8 cellular contexts compared by ENCODE assay signal in the genomic region with DNA sequence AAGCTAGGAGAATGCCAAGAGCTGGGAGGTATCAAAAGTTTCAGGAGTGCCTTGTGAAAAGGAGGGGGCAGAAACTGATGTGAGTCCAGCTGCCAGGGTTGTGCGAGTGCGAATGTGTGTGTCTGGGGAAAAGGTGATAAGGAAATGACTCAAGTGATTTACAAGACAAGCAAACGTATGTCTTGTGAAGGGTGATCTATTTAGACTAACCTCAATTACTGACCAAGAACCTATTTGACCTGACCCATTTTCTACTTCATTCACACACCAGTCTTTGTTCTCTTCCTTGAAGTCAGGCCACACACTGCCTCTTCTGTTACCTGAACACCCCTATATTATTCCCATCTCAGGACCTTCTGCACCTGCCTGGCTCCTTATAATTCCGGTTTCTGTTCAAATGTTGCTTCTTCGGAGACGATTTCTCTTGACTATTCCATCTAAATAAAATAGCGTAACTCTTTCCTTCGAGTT.
A peak's percentile ranks its signal among the peaks of the same experiment; 100 is the strongest.
DNase-seq lines count a peak whose midpoint lies in the region; ATAC-seq lines count a peak whose summit lies in the region.

No MANE protein-coding gene starts in this region.

- ATAC-seq in HG03439 (IDR thresholded peaks at IDR 0.05; ENCODE audit: unreplicated experiment) (no peak), GM19463 (IDR thresholded peaks at IDR 0.05; ENCODE audit: unreplicated experiment) (no peak)

- H3K4me1 ChIP-seq in mucosa of rectum (ENCODE audit: control insufficient read depth in 2 of 2, insufficient read depth in 2 of 2, low read length in 2 of 2): peaks cover 36 to 38% of the 10 kb centered on the region in 2 donors

- peak overlapping the region; percentile 96 to 98 for H3K4me3 ChIP-seq in mucosa of rectum (ENCODE audit: low read length in 2 of 2)

- H3K27ac ChIP-seq in caudate nucleus (ENCODE audit: low read depth, low read length) (peak overlapping the region; percentile 48), mucosa of rectum (ENCODE audit: low read depth in 2 of 2, low read length in 2 of 2) (peak overlapping the region; percentile 93 to 97)

- peak; percentile 24 for DNase-seq in NCI-H146 (lab: John Stamatoyannopoulos, UW)
- no peak for DNase-seq in NCI-H146 treated with DMSO at 0.1 percent for 48 hours (lab: John Stamatoyannopoulos, UW; ENCODE audit: unreplicated experiment)
- DNase-seq in NCI-H69 (lab: John Stamatoyannopoulos, UW): peak; percentile 46
- no peak for DNase-seq in caudate nucleus (lab: John Stamatoyannopoulos, UW)
- DNase-seq in superior temporal gyrus (ENCODE audit: extremely low spot score): no peak

- no peaks in the 10 kb centered on the region for H3K27me3 ChIP-seq in mucosa of rectum (ENCODE audit: control insufficient read depth in 2 of 2, insufficient read depth in 2 of 2, low read length in 2 of 2)

- peak overlapping the region; percentile 96 to 98 for H3K9ac ChIP-seq in mucosa of rectum (ENCODE audit: low read depth in 1 of 2, low read length in 2 of 2)

- peaks cover 7 to 8% of the 10 kb centered on the region in 2 donors for H3K36me3 ChIP-seq in mucosa of rectum (ENCODE audit: control insufficient read depth in 2 of 2, insufficient read depth in 2 of 2, low read length in 2 of 2)

- no peaks in the 10 kb centered on the region for H3K9me3 ChIP-seq in mucosa of rectum (ENCODE audit: control insufficient read depth in 2 of 2, low read length in 2 of 2)

Comparison
In these comparisons a context has a peak if more than half of its experiments do, and no peak if none do; other contexts are left out.
1. DNase-seq: peak in NCI-H146 (single experiment) and NCI-H69 (single experiment); none in NCI-H146 treated with DMSO at 0.1 percent for 48 hours (single experiment), caudate nucleus (0 of 61) and superior temporal gyrus (single experiment).